In the genomic region with DNA sequence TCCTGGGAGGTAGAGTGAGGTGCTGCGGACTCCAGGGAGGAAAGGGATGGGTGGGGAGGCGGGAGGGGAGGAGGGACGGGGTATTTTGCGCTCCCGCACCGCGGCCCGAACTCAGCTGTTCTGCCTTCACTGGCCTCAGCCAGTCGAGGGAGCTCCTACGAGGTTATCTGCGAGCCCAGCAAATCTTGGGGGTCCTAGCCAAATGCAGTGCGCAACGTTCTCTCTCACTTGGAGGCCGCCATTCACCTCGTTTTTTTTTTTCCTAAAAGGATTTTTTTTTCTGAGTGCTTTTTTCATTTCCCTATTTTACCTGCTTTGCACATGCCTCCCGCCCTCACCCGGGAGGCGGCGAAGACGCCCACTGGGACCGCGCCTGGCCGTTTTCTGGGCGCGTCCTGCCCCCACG, we compare ENCODE assay signal across 8 cellular contexts. TPM values are rescaled to one million over a fixed set of nuclear protein-coding genes. Genes with fewer than 3 reads are reported as not detected.
DNase-seq lines count a peak whose midpoint lies in the region; ATAC-seq and TF ChIP-seq lines count a peak whose summit lies in the region.

No MANE protein-coding gene starts in this region.

- peaks cover 57% of the 10 kb centered on the region for H3K4me1 Mint-ChIP-seq in activated CD4-positive, alpha-beta T cell treated with anti-CD3 and anti-CD28 coated beads for 36 hours
- peaks cover 55% of the 10 kb centered on the region for H3K4me1 Mint-ChIP-seq in activated CD8-positive, alpha-beta T cell treated with anti-CD3 and anti-CD28 coated beads, Interleukin-2, amount 10 ng/mL, durations not matched to agents 7 days and 5 days (ENCODE audit: low read depth)

- WGBS in hepatocyte (ENCODE audit: low lambda C conversion rate, missing lambda C conversion rate), result 5% methylated on average over 17 of the region's 26 CpGs

- H3K79me2 ChIP-seq in hepatocyte, result peaks cover 34% of the 10 kb centered on the region

- peaks cover 42% of the 10 kb centered on the region for H3K4me1 ChIP-seq in hepatocyte (ENCODE audit: insufficient read depth)

- H3K9me2 ChIP-seq in hepatocyte (replicated peaks; ENCODE audit: insufficient read depth), result no peaks in the 10 kb centered on the region

- peaks cover 20% of the 10 kb centered on the region for H3K36me3 Mint-ChIP-seq in activated CD4-positive, alpha-beta T cell treated with anti-CD3 and anti-CD28 coated beads for 36 hours (ENCODE audit: low read depth)
- H3K36me3 Mint-ChIP-seq in activated CD8-positive, alpha-beta T cell treated with anti-CD3 and anti-CD28 coated beads, Interleukin-2, amount 10 ng/mL, durations not matched to agents 7 days and 5 days (ENCODE audit: low read depth), result peaks cover 13% of the 10 kb centered on the region

- no peak for ATAC-seq in activated CD4-positive, alpha-beta T cell treated with anti-CD3 and anti-CD28 coated beads for 36 hours
- no peak for ATAC-seq in activated CD8-positive, alpha-beta T cell treated with anti-CD3 and anti-CD28 coated beads, Interleukin-2, amount 10 ng/mL, durations not matched to agents 7 days and 5 days
- no peak for ATAC-seq in stimulated activated naive CD8-positive, alpha-beta T cell treated with anti-CD3 and anti-CD28 coated beads, Interleukin-15, Interleukin-2, amounts not matched to agents 100 U/mL and 50 U/mL, for 24 hours

- H3K4me3 Mint-ChIP-seq in activated CD4-positive, alpha-beta T cell treated with anti-CD3 and anti-CD28 coated beads for 36 hours, result peak overlapping the region; percentile 90
- H3K4me3 Mint-ChIP-seq in activated CD8-positive, alpha-beta T cell treated with anti-CD3 and anti-CD28 coated beads, Interleukin-2, amount 10 ng/mL, durations not matched to agents 7 days and 5 days, result peak overlapping the region; percentile 73

- H3K27me3 ChIP-seq in hepatocyte, result peaks cover 31% of the 10 kb centered on the region

- H3K9me3 ChIP-seq in hepatocyte (ENCODE audit: low read depth), result no peaks in the 10 kb centered on the region

- H3K4me2 ChIP-seq in hepatocyte, result peak overlapping the region; percentile 94

- H3K9me3 Mint-ChIP-seq in activated CD4-positive, alpha-beta T cell treated with anti-CD3 and anti-CD28 coated beads for 36 hours (ENCODE audit: low read depth), result no peaks in the 10 kb centered on the region
- no peaks in the 10 kb centered on the region for H3K9me3 Mint-ChIP-seq in activated CD8-positive, alpha-beta T cell treated with anti-CD3 and anti-CD28 coated beads, Interleukin-2, amount 10 ng/mL, durations not matched to agents 7 days and 5 days (ENCODE audit: insufficient read depth)

- H3K27ac Mint-ChIP-seq in activated CD4-positive, alpha-beta T cell treated with anti-CD3 and anti-CD28 coated beads for 36 hours, result peak overlapping the region; percentile 83
- H3K27ac Mint-ChIP-seq in activated CD8-positive, alpha-beta T cell treated with anti-CD3 and anti-CD28 coated beads, Interleukin-2, amount 10 ng/mL, durations not matched to agents 7 days and 5 days, result no peak overlapping the region

- peak overlapping the region; percentile 79 for H3K4me3 ChIP-seq in hepatocyte

- H3K27ac ChIP-seq in hepatocyte, result peak overlapping the region; percentile 83

- POLR2A ChIA-PET in activated CD4-positive, alpha-beta T cell treated with anti-CD3 and anti-CD28 coated beads for 36 hours (lab: Charles Lee), result no interaction called here
- POLR2A ChIA-PET in activated CD8-positive, alpha-beta T cell treated with anti-CD3 and anti-CD28 coated beads, Interleukin-2, amount 10 ng/mL, durations not matched to agents 7 days and 5 days (lab: Charles Lee), result no interaction called here

- H3K27me3 Mint-ChIP-seq in activated CD4-positive, alpha-beta T cell treated with anti-CD3 and anti-CD28 coated beads for 36 hours, result peaks cover 17% of the 10 kb centered on the region
- peaks cover 39% of the 10 kb centered on the region for H3K27me3 Mint-ChIP-seq in activated CD8-positive, alpha-beta T cell treated with anti-CD3 and anti-CD28 coated beads, Interleukin-2, amount 10 ng/mL, durations not matched to agents 7 days and 5 days (ENCODE audit: low read depth)

- TF ChIP-seq CTCF in hepatocyte (IDR thresholded peaks at IDR 0.05; ENCODE audit: poor library complexity), result no peak

- H2AFZ ChIP-seq in hepatocyte, result peak overlapping the region; percentile 81

- DNase-seq in activated CD4-positive, alpha-beta T cell treated with anti-CD3 and anti-CD28 coated beads for 36 hours, result peak; percentile 38
- DNase-seq in activated CD4-positive, alpha-beta T cell treated with anti-CD3 and anti-CD28 coated beads for 1 hour, result no peak
- no peak for DNase-seq in activated CD8-positive, alpha-beta T cell treated with anti-CD3 and anti-CD28 coated beads, Interleukin-2, amount 10 ng/mL, durations not matched to agents 7 days and 5 days
- DNase-seq in hepatocyte (ENCODE audit: low spot score), result peak; percentile 23
- DNase-seq in stimulated activated naive CD8-positive, alpha-beta T cell treated with anti-CD3 and anti-CD28 coated beads, Interleukin-15, Interleukin-2, amounts not matched to agents 100 U/mL and 50 U/mL, for 24 hours, result peak; percentile 30
- no peak for DNase-seq in dedifferentiated amniotic fluid mesenchymal stem cell (ENCODE audit: extremely low spot score)
- DNase-seq in DMS153 treated with DMSO at 0.1 percent for 48 hours (lab: John Stamatoyannopoulos, UW; ENCODE audit: unreplicated experiment), result no peak
- DNase-seq in HuH-7 (ENCODE audit: low spot score), result no peak

- intact Hi-C loops in activated CD4-positive, alpha-beta T cell treated with anti-CD3 and anti-CD28 coated beads for 36 hours (cut with DNase I, micrococcal nuclease), result loop anchor here (1.0 to 10.0 kb wide), 7 partner anchors 47 to 934 kb away; a partner anchor contains a TSS

- H4K20me1 ChIP-seq in hepatocyte (ENCODE audit: insufficient read depth, poor library complexity, severe bottlenecking), result peaks cover 35% of the 10 kb centered on the region

- CTCF ChIA-PET in activated CD4-positive, alpha-beta T cell treated with anti-CD3 and anti-CD28 coated beads for 36 hours (lab: Charles Lee), result no interaction called here
- CTCF ChIA-PET in activated CD8-positive, alpha-beta T cell treated with anti-CD3 and anti-CD28 coated beads, Interleukin-2, amount 10 ng/mL, durations not matched to agents 7 days and 5 days (lab: Charles Lee), result interaction anchor here (1.0 to 1.2 kb wide), 3 partner anchors 118 to 279 kb away, joined by 3 to 5 read pairs (median 3); no protein-coding TSS in a partner anchor

- no peaks in the 10 kb centered on the region for H3K36me3 ChIP-seq in hepatocyte (replicated peaks; ENCODE audit: insufficient read depth, low read depth)

RNA-seq across cellular contexts. Expression of a gene that starts 0.9 kb away (rescaled TPM):
- 10 to 100 TPM; 18.2 to 28.6 TPM for total RNA-seq in activated CD4-positive, alpha-beta T cell treated with anti-CD3 and anti-CD28 coated beads for 36 hours
- total RNA-seq in activated CD8-positive, alpha-beta T cell treated with anti-CD3 and anti-CD28 coated beads, Interleukin-2, amount 10 ng/mL, durations not matched to agents 7 days and 5 days, result 10 to 100 TPM; 11.7 to 16.5 TPM
- 25.3 and 26.5 TPM in 2 replicates for total RNA-seq in hepatocyte
- polyA plus RNA-seq in hepatocyte, result 12.3 and 13.0 TPM in 2 replicates

Comparison
In these comparisons a context has a peak if more than half of its experiments do, and no peak if none do; other contexts are left out.
1. DNase-seq: peak in activated CD4-positive, alpha-beta T cell treated with anti-CD3 and anti-CD28 coated beads for 36 hours (single experiment), hepatocyte (single experiment) and stimulated activated naive CD8-positive, alpha-beta T cell treated with anti-CD3 and anti-CD28 coated beads, Interleukin-15, Interleukin-2, amounts not matched to agents 100 U/mL and 50 U/mL, for 24 hours (single experiment); none in activated CD4-positive, alpha-beta T cell treated with anti-CD3 and anti-CD28 coated beads for 1 hour (single experiment), activated CD8-positive, alpha-beta T cell treated with anti-CD3 and anti-CD28 coated beads, Interleukin-2, amount 10 ng/mL, durations not matched to agents 7 days and 5 days (single experiment), dedifferentiated amniotic fluid mesenchymal stem cell (single experiment), DMS153 treated with DMSO at 0.1 percent for 48 hours (single experiment) and HuH-7 (single experiment).